1 cellular context compared by ENCODE assay signal in genomic region chr1:53110370-53111072, GRCh38.
TF ChIP-seq lines count a peak whose summit lies in the region.

No MANE protein-coding gene starts in this region.

TF ChIP-seq in K562, 482 proteins besides CTCF, POLR2A, EP300 and RAD21 (continued from another document):
- 0 out of 2 replicates have a peak, but pooled peaks have one; percentile 60 for TF ChIP-seq ZNF740 (CRISPR knock-in tag; IDR thresholded peaks at IDR 0.05)
- no peak for TF ChIP-seq ZNF740 (tag; IDR thresholded peaks at IDR 0.05)
- peak; percentile 43; the same call in 1 of the 2 replicates for TF ChIP-seq VEZF1 (CRISPR knock-in tag; IDR thresholded peaks at IDR 0.05)
- peak in 1 of 2 experiments; percentile 32; a peak in 1 of 4 replicates for TF ChIP-seq RCOR1 (IDR thresholded peaks at IDR 0.05; ENCODE audit: borderline replicate concordance in 1 of 2, low read depth in 2 of 2, low read length in 2 of 2)
- TF ChIP-seq ZNF766 (CRISPR knock-in tag; conservative IDR thresholded peaks at IDR 0.05) = peak; percentile 99
- no peak for TF ChIP-seq ZNF175 (CRISPR knock-in tag; IDR thresholded peaks at IDR 0.05; ENCODE audit: low read depth)
- TF ChIP-seq L3MBTL2 (IDR thresholded peaks at IDR 0.05) = peak; percentile 35; the same call in 1 of the 2 replicates
- no peak for TF ChIP-seq E4F1 (CRISPR knock-in tag; IDR thresholded peaks at IDR 0.05; ENCODE audit: borderline replicate concordance)
